1 cellular context compared by ENCODE assay signal in the genomic region with DNA sequence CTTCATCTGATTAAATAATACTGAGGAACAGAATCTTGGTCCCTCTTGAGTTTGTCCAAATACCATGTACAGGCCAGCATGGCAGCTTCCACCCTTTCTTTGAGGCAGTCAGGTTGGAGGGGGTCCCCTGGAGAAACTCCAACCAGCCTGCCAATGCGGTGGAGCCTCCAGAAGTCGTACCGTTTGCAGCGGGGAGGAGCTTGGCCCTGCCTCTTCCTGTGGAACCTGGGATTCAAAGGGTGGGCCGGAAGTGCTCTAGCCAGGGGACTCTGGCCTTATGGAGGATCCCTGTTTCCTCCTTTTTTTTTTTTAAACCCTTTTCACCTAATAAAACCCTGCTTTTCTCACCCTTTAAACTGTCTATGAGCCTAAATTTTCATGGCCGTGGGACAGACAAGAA.
TF ChIP-seq lines count a peak whose summit lies in the region.

No MANE protein-coding gene starts in this region.

TF ChIP-seq in HEK293, 187 proteins besides CTCF, POLR2A, EP300 and RAD21:
- no peak for TF ChIP-seq ZNF473 (tag by site-specific recombination; IDR thresholded peaks at IDR 0.05)
- no peak for TF ChIP-seq PRDM1 (tag by site-specific recombination; IDR thresholded peaks at IDR 0.05)
- TF ChIP-seq ZBTB20 (tag by site-specific recombination; IDR thresholded peaks at IDR 0.05), result no peak
- no peak for TF ChIP-seq ZNF211 (tag by site-specific recombination; IDR thresholded peaks at IDR 0.05; ENCODE audit: low read depth)
- TF ChIP-seq, protein P1, sequence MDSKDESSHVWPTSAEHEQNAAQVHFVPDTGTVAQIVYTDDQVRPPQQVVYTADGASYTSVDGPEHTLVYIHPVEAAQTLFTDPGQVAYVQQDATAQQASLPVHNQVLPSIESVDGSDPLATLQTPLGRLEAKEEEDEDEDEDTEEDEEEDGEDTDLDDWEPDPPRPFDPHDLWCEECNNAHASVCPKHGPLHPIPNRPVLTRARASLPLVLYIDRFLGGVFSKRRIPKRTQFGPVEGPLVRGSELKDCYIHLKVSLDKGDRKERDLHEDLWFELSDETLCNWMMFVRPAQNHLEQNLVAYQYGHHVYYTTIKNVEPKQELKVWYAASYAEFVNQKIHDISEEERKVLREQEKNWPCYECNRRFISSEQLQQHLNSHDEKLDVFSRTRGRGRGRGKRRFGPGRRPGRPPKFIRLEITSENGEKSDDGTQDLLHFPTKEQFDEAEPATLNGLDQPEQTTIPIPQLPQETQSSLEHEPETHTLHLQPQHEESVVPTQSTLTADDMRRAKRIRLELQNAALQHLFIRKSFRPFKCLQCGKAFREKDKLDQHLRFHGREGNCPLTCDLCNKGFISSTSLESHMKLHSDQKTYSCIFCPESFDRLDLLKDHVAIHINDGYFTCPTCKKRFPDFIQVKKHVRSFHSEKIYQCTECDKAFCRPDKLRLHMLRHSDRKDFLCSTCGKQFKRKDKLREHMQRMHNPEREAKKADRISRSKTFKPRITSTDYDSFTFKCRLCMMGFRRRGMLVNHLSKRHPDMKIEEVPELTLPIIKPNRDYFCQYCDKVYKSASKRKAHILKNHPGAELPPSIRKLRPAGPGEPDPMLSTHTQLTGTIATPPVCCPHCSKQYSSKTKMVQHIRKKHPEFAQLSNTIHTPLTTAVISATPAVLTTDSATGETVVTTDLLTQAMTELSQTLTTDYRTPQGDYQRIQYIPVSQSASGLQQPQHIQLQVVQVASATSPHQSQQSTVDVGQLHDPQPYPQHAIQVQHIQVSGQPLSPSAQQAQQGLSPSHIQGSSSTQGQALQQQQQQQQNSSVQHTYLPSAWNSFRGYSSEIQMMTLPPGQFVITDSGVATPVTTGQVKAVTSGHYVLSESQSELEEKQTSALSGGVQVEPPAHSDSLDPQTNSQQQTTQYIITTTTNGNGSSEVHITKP (tag by site-specific recombination; IDR thresholded peaks at IDR 0.05), result no peak
- no peak for TF ChIP-seq ZNF10 (tag by site-specific recombination; IDR thresholded peaks at IDR 0.05)
- TF ChIP-seq IKZF3 (tag by site-specific recombination; IDR thresholded peaks at IDR 0.05), result no peak
- no peak for TF ChIP-seq ZNF768 (tag by site-specific recombination; IDR thresholded peaks at IDR 0.05)
- TF ChIP-seq BCL11A (tag by site-specific recombination; IDR thresholded peaks at IDR 0.05; ENCODE audit: low read depth), result no peak
- TF ChIP-seq HIC1 (tag by site-specific recombination; IDR thresholded peaks at IDR 0.05), result no peak
- TF ChIP-seq KLF10 (tag by site-specific recombination; IDR thresholded peaks at IDR 0.05), result no peak
- no peak for TF ChIP-seq KLF16 (tag by site-specific recombination; IDR thresholded peaks at IDR 0.05)
- TF ChIP-seq, protein P2, sequence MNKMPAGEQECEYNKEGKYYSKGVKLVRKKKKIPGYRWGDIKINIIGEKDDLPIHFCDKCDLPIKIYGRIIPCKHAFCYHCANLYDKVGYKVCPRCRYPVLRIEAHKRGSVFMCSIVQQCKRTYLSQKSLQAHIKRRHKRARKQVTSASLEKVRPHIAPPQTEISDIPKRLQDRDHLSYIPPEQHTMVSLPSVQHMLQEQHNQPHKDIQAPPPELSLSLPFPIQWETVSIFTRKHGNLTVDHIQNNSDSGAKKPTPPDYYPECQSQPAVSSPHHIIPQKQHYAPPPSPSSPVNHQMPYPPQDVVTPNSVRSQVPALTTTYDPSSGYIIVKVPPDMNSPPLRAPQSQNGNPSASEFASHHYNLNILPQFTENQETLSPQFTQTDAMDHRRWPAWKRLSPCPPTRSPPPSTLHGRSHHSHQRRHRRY (tag by site-specific recombination; IDR thresholded peaks at IDR 0.05), result no peak
- no peak for TF ChIP-seq ZNF404 (tag by site-specific recombination; IDR thresholded peaks at IDR 0.05)
- no peak for TF ChIP-seq GLI4 (tag by site-specific recombination; IDR thresholded peaks at IDR 0.05)
- TF ChIP-seq GFI1B (tag by site-specific recombination; IDR thresholded peaks at IDR 0.05), result no peak
- TF ChIP-seq SCRT1 (tag by site-specific recombination; IDR thresholded peaks at IDR 0.05; ENCODE audit: borderline replicate concordance), result no peak
